ENCODE assay signal across 8 cellular contexts in the genomic region with DNA sequence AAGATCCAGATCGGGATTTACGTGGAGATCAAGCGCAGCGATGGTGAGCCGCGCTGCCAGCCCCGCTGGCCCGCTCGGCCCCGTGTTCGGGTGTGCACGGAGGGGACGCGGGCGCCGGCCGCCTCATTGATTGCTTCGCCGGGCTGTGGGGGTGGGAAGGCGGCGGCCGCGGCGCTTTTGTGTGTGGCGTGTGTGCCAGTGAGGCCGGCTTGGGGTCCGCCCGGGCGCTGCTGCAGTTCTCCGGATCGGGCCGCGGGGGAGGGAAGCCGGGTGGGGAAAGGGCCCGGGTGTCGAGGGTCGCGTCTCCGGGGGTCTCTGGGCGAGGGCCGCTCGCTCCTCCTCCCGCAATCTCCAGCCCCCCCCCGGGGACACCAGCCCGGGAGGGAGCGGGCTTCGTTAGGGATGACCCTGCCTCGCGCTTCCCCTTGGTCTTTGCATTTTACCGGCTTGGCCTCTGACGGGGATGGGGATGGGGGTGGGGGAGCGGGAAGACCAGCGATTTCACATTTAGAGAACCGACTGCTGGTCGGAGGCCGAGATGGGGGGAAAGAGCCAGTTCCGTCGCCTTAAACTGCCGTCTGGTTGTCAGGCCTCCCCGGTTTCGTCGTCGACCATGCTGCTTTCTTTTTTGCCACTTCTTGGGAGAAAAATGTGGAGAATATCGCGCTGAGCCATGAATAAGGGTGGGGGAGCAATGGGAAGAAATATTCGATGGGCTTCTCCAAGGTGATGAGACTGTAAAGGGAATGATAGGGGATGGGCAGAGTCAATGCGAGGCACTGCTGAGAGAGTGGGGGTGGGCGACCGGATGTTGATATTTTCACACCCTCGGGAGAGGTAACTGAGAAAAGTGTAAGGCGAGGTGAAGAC. TPM values are rescaled to one million over a fixed set of nuclear protein-coding genes. Genes with fewer than 3 reads are reported as not detected.
DNase-seq lines count a peak whose midpoint lies in the region; ATAC-seq, FAIRE-seq and TF ChIP-seq lines count a peak whose summit lies in the region.

No MANE protein-coding gene starts in this region.

- H4K20me1 ChIP-seq in astrocyte (ENCODE audit: insufficient read depth, low read length): peaks cover 47% of the 10 kb centered on the region

- peak overlapping the region; percentile 73 for H3K4me3 ChIP-seq in HL-60 (replicated peaks; ENCODE audit: insufficient read depth, low read length)
- peak overlapping the region; percentile 89 for H3K4me3 ChIP-seq in astrocyte (ENCODE audit: insufficient read depth, low read depth, low read length)
- peak overlapping the region; percentile 84 to 98 (median 92) for H3K4me3 ChIP-seq in gastrocnemius medialis

- TF ChIP-seq CTCF in HL-60 (IDR thresholded peaks at IDR 0.05; ENCODE audit: insufficient read depth, low read length): no peak
- no peak for TF ChIP-seq CTCF in astrocyte (IDR thresholded peaks at IDR 0.05; ENCODE audit: insufficient read depth, low read depth, low read length)
- no peak for TF ChIP-seq CTCF in gastrocnemius medialis (IDR thresholded peaks at IDR 0.05 in 4 of 5, conservative IDR thresholded peaks at IDR 0.05 in 1 of 5)

- no peaks in the 10 kb centered on the region for H3K27me3 ChIP-seq in HL-60 (ENCODE audit: insufficient read depth, poor library complexity, severe bottlenecking)
- no peaks in the 10 kb centered on the region for H3K27me3 ChIP-seq in astrocyte (ENCODE audit: insufficient read depth, low read length)
- H3K27me3 ChIP-seq in gastrocnemius medialis: no peaks in the 10 kb centered on the region

- H3K4me3 Mint-ChIP-seq in astrocyte (ENCODE audit: unreplicated experiment): peak overlapping the region; percentile 99

- in situ Hi-C loops in gastrocnemius medialis (cut with MboI; ENCODE audit: low sequenced_read_pairs in 4 of 4): no loop called here

- peak overlapping the region; percentile 91 for H3K9ac ChIP-seq in astrocyte (ENCODE audit: low read length)

- no peaks in the 10 kb centered on the region for H3K36me3 ChIP-seq in astrocyte (ENCODE audit: insufficient read depth, low read length)
- H3K36me3 ChIP-seq in gastrocnemius medialis: no peaks in the 10 kb centered on the region

- no peak for FAIRE-seq in astrocyte (lab: Jason Lieb, UNC)

- H3K4me1 ChIP-seq in astrocyte (ENCODE audit: insufficient read depth, low read length): no peaks in the 10 kb centered on the region
- H3K4me1 ChIP-seq in gastrocnemius medialis: peaks cover 11 to 12% of the 10 kb centered on the region in 2 donors

- no peak for TF ChIP-seq POLR2A in gastrocnemius medialis (IDR thresholded peaks at IDR 0.05)

- H3K36me3 Mint-ChIP-seq in astrocyte (ENCODE audit: low read depth, unreplicated experiment): no peaks in the 10 kb centered on the region

- H3K27ac ChIP-seq in HL-60 (replicated peaks): peak overlapping the region; percentile 81
- peak overlapping the region; percentile 82 for H3K27ac ChIP-seq in astrocyte (ENCODE audit: low read depth, low read length)
- peak overlapping the region; percentile 73 to 93 (median 89) for H3K27ac ChIP-seq in gastrocnemius medialis

- ATAC-seq in GM19467 (IDR thresholded peaks at IDR 0.05; ENCODE audit: unreplicated experiment) (peak; percentile 19), gastrocnemius medialis (peak; percentile 37 to 49)

- H3K9me3 ChIP-seq in astrocyte (ENCODE audit: insufficient read depth, low read depth, low read length) (no peaks in the 10 kb centered on the region), gastrocnemius medialis (no peaks in the 10 kb centered on the region)

- peaks cover 54% of the 10 kb centered on the region for H3K79me2 ChIP-seq in astrocyte (ENCODE audit: insufficient read depth, low read length)

- peak overlapping the region; percentile 98 for H2AFZ ChIP-seq in astrocyte (ENCODE audit: low read depth, low read length)

- H3K27me3 Mint-ChIP-seq in astrocyte (ENCODE audit: low read depth, unreplicated experiment): no peaks in the 10 kb centered on the region

- H3K27ac Mint-ChIP-seq in astrocyte (ENCODE audit: unreplicated experiment): peak overlapping the region; percentile 97

- peak; percentile 66 for DNase-seq in COLO668 (lab: John Stamatoyannopoulos, UW; ENCODE audit: unreplicated experiment)
- peak in 1 of 2 experiments; percentile 45 for DNase-seq in HL-60 (ENCODE audit: low read depth in 1 of 2, low spot score in 1 of 2)
- DNase-seq in T-helper 1 cell: peak in 4 of 5 donors; percentile 35 to 65 (median 54)
- DNase-seq in astrocyte (ENCODE audit: low read depth): peak; percentile 34
- DNase-seq in iPS DF 19.7 (ENCODE audit: low read depth, low spot score): peak; percentile 12
- DNase-seq in gastrocnemius medialis: peak in 1 of 2 donors; percentile 13
- no peak for DNase-seq in T1000 (lab: John Stamatoyannopoulos, UW)

- intact Hi-C loops in gastrocnemius medialis (cut with DNase I; ENCODE audit: low total_unique reads): loop anchor here (2.0 to 5.0 kb wide), 3 partner anchors 48 to 974 kb away; a partner anchor contains a TSS

- peaks cover 23% of the 10 kb centered on the region for H3K4me1 Mint-ChIP-seq in astrocyte (ENCODE audit: low read depth, unreplicated experiment)

- no peaks in the 10 kb centered on the region for H3K9me3 Mint-ChIP-seq in astrocyte (ENCODE audit: unreplicated experiment)

- peak overlapping the region; percentile 94 for H3K4me2 ChIP-seq in astrocyte (ENCODE audit: low read length)

RNA-seq across cellular contexts. Expression of a gene that starts 0.7 kb away (rescaled TPM):
- total RNA-seq in astrocyte (70.1 and 79.1 TPM in 2 replicates), gastrocnemius medialis (10 to 100 TPM in 3 of 4 donors, 1 to 10 TPM in 1; 7.5 to 14.2 (median 11.8) TPM)
